25 cellular contexts compared by ENCODE assay signal in the genomic region with DNA sequence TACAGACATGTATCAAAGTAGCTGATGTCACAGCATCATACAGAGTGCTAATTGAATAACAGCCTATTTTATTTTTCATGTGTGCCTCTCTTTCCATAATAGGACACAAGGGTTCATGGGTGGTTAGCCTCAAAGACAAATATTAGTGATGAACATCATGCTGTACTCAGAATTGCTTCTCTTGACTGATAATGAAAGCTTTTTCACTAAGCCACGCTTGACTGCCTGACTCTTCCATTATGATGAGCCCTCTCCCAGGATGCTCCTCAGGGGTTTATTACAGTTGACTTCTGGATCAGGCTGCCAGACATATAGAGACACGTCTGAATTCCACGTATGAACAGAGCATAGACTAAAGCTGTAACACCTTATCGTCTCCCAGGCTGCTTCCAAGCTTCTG.
"Had no signal": no experiment of that assay in that cellular context is flagged by ENCODE, and none has a peak within 500 bp of the region (broad histone marks: within the 10 kb centered on the region; RNA-seq: fewer than 3 reads in every experiment).

No MANE protein-coding gene starts in this region.

- H3K9me3 Mint-ChIP-seq: activated B cell treated with CpG ODN at 0.5 μM for 24 hours; activated CD4-positive, alpha-beta T cell treated with anti-CD3 and anti-CD28 coated beads, Interleukin-2, amount 10 ng/mL, durations not matched to agents 24 days and 14 days; brain had no signal

- ATAC-seq: activated naive CD4-positive, alpha-beta T cell treated with anti-CD3 and anti-CD28 coated beads, Interleukin-2, amount 50 U/mL, for 72 hours; activated T-cell treated with anti-CD3 and anti-CD28 coated beads, Interleukin-2, amount 50 U/mL, for 4 hours; T-cell had no signal

- H3K36me3 Mint-ChIP-seq: activated naive CD4-positive, alpha-beta T cell treated with anti-CD3 and anti-CD28 coated beads, Interleukin-2, amount 50 U/mL, for 72 hours; brain; T-cell had no signal

- H3K4me3 Mint-ChIP-seq: activated B cell treated with CpG ODN at 0.5 μM for 24 hours; activated CD4-positive, alpha-beta T cell treated with anti-CD3 and anti-CD28 coated beads, Interleukin-2, amount 10 ng/mL, durations not matched to agents 24 days and 14 days; activated T-cell treated with anti-CD3 and anti-CD28 coated beads, Interleukin-2, amount 50 U/mL, for 4 hours; brain; central memory CD8-positive, alpha-beta T cell; T-cell had no signal

- H3K27me3 Mint-ChIP-seq: activated B cell treated with CpG ODN at 0.5 μM for 24 hours; activated CD4-positive, alpha-beta T cell treated with anti-CD3 and anti-CD28 coated beads, Interleukin-2, amount 10 ng/mL, durations not matched to agents 24 days and 14 days; brain; central memory CD8-positive, alpha-beta T cell; T-cell had no signal

- DNase-seq: activated B cell treated with CpG ODN at 0.5 μM for 24 hours; activated CD4-positive, alpha-beta T cell treated with anti-CD3 and anti-CD28 coated beads for 1 hour; activated CD4-positive, alpha-beta T cell treated with anti-CD3 and anti-CD28 coated beads, Interleukin-2, amount 10 ng/mL, durations not matched to agents 24 days and 14 days; activated CD4-positive, alpha-beta T cell treated with anti-CD3 and anti-CD28 coated beads, Interleukin-2, amount 50 U/mL, for 48 hours; activated CD8-positive, alpha-beta memory T cell treated with anti-CD3 and anti-CD28 coated beads for 24 hours; activated effector memory CD4-positive, alpha-beta T cell treated with anti-CD3 and anti-CD28 coated beads, Interleukin-2, amount 50 U/mL, for 16 hours; activated naive CD4-positive, alpha-beta T cell treated with Interleukin-2 at 50 U/mL for 16 hours; activated T-cell treated with anti-CD3 and anti-CD28 coated beads, Interleukin-2, amount 50 U/mL, for 4 hours; amygdala; MG63; MV-4-11; NCI-H1105 treated with DMSO at 0.1 percent for 48 hours; NCI-H2029; NCI-H2227 treated with DMSO at 0.1 percent for 48 hours; NCI-H510A; NCI-H526 treated with DMSO at 0.1 percent for 48 hours; SIG-M5; T-cell; T-helper 2 cell; T1000 had no signal

- H3K4me1 Mint-ChIP-seq: activated B cell treated with CpG ODN at 0.5 μM for 24 hours; activated CD4-positive, alpha-beta T cell treated with anti-CD3 and anti-CD28 coated beads, Interleukin-2, amount 10 ng/mL, durations not matched to agents 24 days and 14 days; central memory CD8-positive, alpha-beta T cell; T-cell had no signal

- H3K27ac Mint-ChIP-seq: activated B cell treated with CpG ODN at 0.5 μM for 24 hours; activated CD4-positive, alpha-beta T cell treated with anti-CD3 and anti-CD28 coated beads, Interleukin-2, amount 10 ng/mL, durations not matched to agents 24 days and 14 days; activated naive CD4-positive, alpha-beta T cell treated with anti-CD3 and anti-CD28 coated beads, Interleukin-2, amount 50 U/mL, for 72 hours; brain; T-cell had no signal

- FAIRE-seq: astrocyte, TTC549 had no signal
